8 cellular contexts compared by ENCODE assay signal in the genomic region with DNA sequence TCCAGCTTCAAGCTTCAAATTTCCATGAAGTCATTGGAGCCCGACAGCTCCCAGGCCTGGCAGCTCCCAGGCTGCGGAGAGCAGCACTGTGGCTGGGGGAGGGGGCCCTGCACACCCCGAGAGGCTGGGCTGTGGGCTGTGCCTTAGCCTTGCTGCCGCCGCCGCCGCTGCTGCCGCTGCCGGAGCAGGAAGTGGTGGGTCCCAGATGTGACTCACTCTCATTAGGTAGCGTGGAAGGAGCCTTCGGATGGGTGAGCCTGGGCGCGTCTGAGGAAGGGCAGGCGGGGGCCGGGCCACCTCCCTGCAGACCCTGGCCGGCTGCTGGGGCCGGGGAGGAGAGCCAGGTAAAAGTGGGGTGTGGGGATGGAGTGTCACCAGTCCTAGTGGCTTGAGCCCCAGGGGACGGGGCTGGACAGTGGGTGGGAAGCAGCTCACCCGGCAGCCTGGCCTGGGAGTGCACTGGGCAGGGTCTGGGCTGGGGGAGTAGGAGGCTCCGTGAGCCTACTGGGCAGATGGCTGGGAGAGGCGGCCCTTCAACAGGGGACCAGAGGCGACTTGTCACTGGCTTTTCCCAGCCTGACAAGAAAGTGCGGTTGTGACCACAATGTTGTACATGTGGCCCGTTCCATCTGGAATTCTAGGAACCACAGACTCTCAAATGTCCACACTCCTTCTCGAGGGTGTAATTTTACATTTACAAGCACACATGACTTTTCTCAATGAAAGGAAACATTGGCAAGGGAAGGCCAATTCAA. TPM values are rescaled to one million over a fixed set of nuclear protein-coding genes. Genes with fewer than 3 reads are reported as not detected.
A peak's percentile ranks its signal among the peaks of the same experiment; 100 is the strongest.
DNase-seq lines count a peak whose midpoint lies in the region; ATAC-seq, FAIRE-seq and TF ChIP-seq lines count a peak whose summit lies in the region.

ADCY7 (plus strand) TSS at position 215 of the 755 bp plus-strand sequence. CDS start 21,629 bp downstream, outside the sequence.

- no peak within 1 kb of the TSS for H3K23ac ChIP-seq in H1 (ENCODE audit: insufficient read length)

- H3K27me3 ChIP-seq in H1 (replicated peaks in 1 of 4; ENCODE audit: control insufficient read depth in 3 of 4, extremely low read depth in 1 of 4, insufficient read depth in 3 of 4, low read length in 3 of 4): no peaks in the 10 kb centered on the region

- TF ChIP-seq POLR2A in H1 (IDR thresholded peaks at IDR 0.05; ENCODE audit: control extremely low read depth in 1 of 2, low read depth in 2 of 2, low read length in 2 of 2): no peak

- no peak within 1 kb of the TSS for H3K9ac ChIP-seq in H1 (replicated peaks in 1 of 4; ENCODE audit: extremely low read depth in 1 of 4, low read depth in 3 of 4, low read length in 3 of 4)

- H3K23me2 ChIP-seq in H1 (ENCODE audit: low read depth, low read length): no peaks in the 10 kb centered on the region

- no peaks in the 10 kb centered on the region for H3K36me3 ChIP-seq in H1 (ENCODE audit: control insufficient read depth in 2 of 4, insufficient read depth in 4 of 4, low read length in 3 of 4)

- 0 out of 2 replicates have a peak within 1 kb of the TSS, but pooled peaks have one; percentile 78 for H2AFZ ChIP-seq in H1 (ENCODE audit: low read length)

- H3K4me3 ChIP-seq in GM12875 (ENCODE audit: low read depth, low read length): peak within 1 kb of the TSS; percentile 77
- no peak within 1 kb of the TSS; a peak in 1 of 8 replicates for H3K4me3 ChIP-seq in H1 (ENCODE audit: extremely low read depth in 1 of 4, insufficient read depth in 2 of 4, low read depth in 3 of 4, low read length in 4 of 4)

- H3K27me3 Mint-ChIP-seq in activated CD4-positive, alpha-beta memory T cell treated with anti-CD3 and anti-CD28 coated beads, Interleukin-2, amount 10 ng/mL, durations not matched to agents 7 days and 5 days: no peaks in the 10 kb centered on the region
- no peaks in the 10 kb centered on the region for H3K27me3 Mint-ChIP-seq in naive B cell

- peak; percentile 32 for DNase-seq in NCI-H2107 (lab: John Stamatoyannopoulos, UW)
- peak; percentile 89 for DNase-seq in activated CD4-positive, alpha-beta memory T cell treated with anti-CD3 and anti-CD28 coated beads, Interleukin-2, amount 10 ng/mL, durations not matched to agents 7 days and 5 days
- DNase-seq in H1 (ENCODE audit: low read depth in 1 of 2, low spot score in 2 of 2): no peak
- peak; percentile 71 for DNase-seq in naive B cell
- peak; percentile 88 for DNase-seq in stimulated activated naive CD8-positive, alpha-beta T cell treated with anti-CD3 and anti-CD28 coated beads, Interleukin-15, Interleukin-2, amounts not matched to agents 100 U/mL and 50 U/mL, for 24 hours
- no peak for DNase-seq in NCI-H1105 (lab: John Stamatoyannopoulos, UW)

- H2BK5ac ChIP-seq in H1 (ENCODE audit: low read depth, low read length): no peak within 1 kb of the TSS

- H2BK20ac ChIP-seq in H1 (ENCODE audit: low read length): no peak within 1 kb of the TSS; the same call in 1 of the 2 replicates

- no peaks in the 10 kb centered on the region for H3K9me3 ChIP-seq in H1 (ENCODE audit: insufficient read depth in 2 of 2, low read depth in 1 of 2, low read length in 1 of 2)

- H3K18ac ChIP-seq in H1 (ENCODE audit: extremely low read depth, low read length): peak within 1 kb of the TSS; percentile 83

- H4K5ac ChIP-seq in H1 (ENCODE audit: insufficient read length, low read depth, low read length): peak within 1 kb of the TSS; percentile 40

- TF ChIP-seq RAD21 in H1 (IDR thresholded peaks at IDR 0.05 in 1 of 2, conservative IDR thresholded peaks at IDR 0.05 in 1 of 2; ENCODE audit: low read depth in 2 of 2, low read length in 2 of 2): no peak

- peaks cover 0 to 2% of the 10 kb centered on the region in 2 experiments for H4K20me1 ChIP-seq in H1 (replicated peaks in 1 of 2; ENCODE audit: control insufficient read depth in 1 of 2, insufficient read depth in 2 of 2, low read length in 2 of 2)

- no peak within 1 kb of the TSS for H3K14ac ChIP-seq in H1 (ENCODE audit: insufficient read length)

- peak within 1 kb of the TSS; percentile 25 to 45; a peak in 3 of 4 replicates for H3K4me2 ChIP-seq in H1 (ENCODE audit: insufficient read depth in 1 of 2, low read depth in 2 of 2, low read length in 2 of 2)

- peak within 1 kb of the TSS; percentile 91 for H3K27ac Mint-ChIP-seq in activated CD4-positive, alpha-beta memory T cell treated with anti-CD3 and anti-CD28 coated beads, Interleukin-2, amount 10 ng/mL, durations not matched to agents 7 days and 5 days
- peak within 1 kb of the TSS; percentile 72 to 94 (median 88) for H3K27ac Mint-ChIP-seq in naive B cell

- H3K4me1 Mint-ChIP-seq in activated CD4-positive, alpha-beta memory T cell treated with anti-CD3 and anti-CD28 coated beads, Interleukin-2, amount 10 ng/mL, durations not matched to agents 7 days and 5 days: peaks cover 82% of the 10 kb centered on the region
- H3K4me1 Mint-ChIP-seq in naive B cell: peaks cover 40 to 74% (median 73%) of the 10 kb centered on the region in 3 donors

- H3K9me3 Mint-ChIP-seq in activated CD4-positive, alpha-beta memory T cell treated with anti-CD3 and anti-CD28 coated beads, Interleukin-2, amount 10 ng/mL, durations not matched to agents 7 days and 5 days: no peaks in the 10 kb centered on the region
- H3K9me3 Mint-ChIP-seq in naive B cell: no peaks in the 10 kb centered on the region

- no peak within 1 kb of the TSS for H3K56ac ChIP-seq in H1 (replicated peaks; ENCODE audit: insufficient read length, low read depth, low read length)

- no peaks in the 10 kb centered on the region for H3K79me1 ChIP-seq in H1 (ENCODE audit: low read depth, low read length)

- TF ChIP-seq CTCF in GM12875 (IDR thresholded peaks at IDR 0.05; ENCODE audit: borderline replicate concordance, insufficient read depth, low read depth, low read length) (no peak), H1 (IDR thresholded peaks at IDR 0.05; ENCODE audit: control extremely low read depth in 1 of 3, insufficient read depth in 1 of 3, low read depth in 1 of 3, low read length in 3 of 3) (no peak)

- no peaks in the 10 kb centered on the region for H3K79me2 ChIP-seq in H1 (ENCODE audit: control insufficient read depth in 1 of 2, insufficient read depth in 2 of 2, low read length in 2 of 2)

- no peak within 1 kb of the TSS for H3K27ac ChIP-seq in H1 (ENCODE audit: low read depth, low read length)

- no peak for FAIRE-seq in H1 (lab: Jason Lieb, UNC)

- no peak within 1 kb of the TSS for H3K4ac ChIP-seq in H1 (replicated peaks; ENCODE audit: insufficient read length, low read depth, low read length)

- peak within 1 kb of the TSS; percentile 6; the same call in 1 of the 2 replicates for H2BK12ac ChIP-seq in H1 (ENCODE audit: low read depth, low read length)

- peak within 1 kb of the TSS; percentile 64 for H4K91ac ChIP-seq in H1 (replicated peaks; ENCODE audit: insufficient read length, low read length)

- H4K8ac ChIP-seq in H1 (ENCODE audit: extremely low read depth, insufficient read depth, low read length): peak within 1 kb of the TSS; percentile 89

- 49% methylated on average over 21 of the region's 25 CpGs; no CpG with 5 or more reads in 1 of the 2 experiments for WGBS in H1 (ENCODE audit: extremely low coverage in 1 of 2, insufficient coverage in 1 of 2, insufficient read length in 1 of 2, insufficient replicate concordance in 2 of 2, low coverage in 1 of 2, low lambda C conversion rate in 2 of 2, missing lambda C conversion rate in 1 of 2), 2 experiments

- no peak for TF ChIP-seq EP300 in H1 (IDR thresholded peaks at IDR 0.05; ENCODE audit: borderline replicate concordance in 1 of 2, low read depth in 2 of 2, low read length in 2 of 2)

- H2BK120ac ChIP-seq in H1 (replicated peaks; ENCODE audit: low read depth, low read length): peak within 1 kb of the TSS; percentile 77

- peaks cover 0 to 12% (median 8%) of the 10 kb centered on the region in 4 experiments; a peak in 6 of 7 replicates for H3K4me1 ChIP-seq in H1 (replicated peaks in 1 of 4; ENCODE audit: control insufficient read depth in 3 of 4, insufficient read depth in 4 of 4, low read length in 3 of 4)

- CTCF ChIA-PET in activated CD4-positive, alpha-beta memory T cell treated with anti-CD3 and anti-CD28 coated beads, Interleukin-2, amount 10 ng/mL, durations not matched to agents 7 days and 5 days (lab: Charles Lee): interaction anchor here (0.7 to 5.5 kb wide), 6 partner anchors 8 to 199 kb away, joined by 3 to 37 read pairs (median 6); no protein-coding TSS in a partner anchor
- CTCF ChIA-PET in H1 (lab: Charles Lee; ENCODE audit: partially characterized antibody): interaction anchor here (0.6 to 3.1 kb wide), 6 partner anchors 9 to 540 kb away, joined by 3 to 9 read pairs (median 3); no protein-coding TSS in a partner anchor

- peak; percentile 77 for ATAC-seq in HG02571 (IDR thresholded peaks at IDR 0.05; ENCODE audit: unreplicated experiment)
- ATAC-seq in naive B cell (ENCODE audit: low read depth in 2 of 2): peak; percentile 93 to 97
- ATAC-seq in stimulated activated naive CD8-positive, alpha-beta T cell treated with anti-CD3 and anti-CD28 coated beads, Interleukin-15, Interleukin-2, amounts not matched to agents 100 U/mL and 50 U/mL, for 24 hours: peak; percentile 89

- no peak within 1 kb of the TSS for H2AK5ac ChIP-seq in H1 (ENCODE audit: low read depth, low read length)

- H3K36me3 Mint-ChIP-seq in activated CD4-positive, alpha-beta memory T cell treated with anti-CD3 and anti-CD28 coated beads, Interleukin-2, amount 10 ng/mL, durations not matched to agents 7 days and 5 days (ENCODE audit: low read depth): peaks cover 59% of the 10 kb centered on the region
- H3K36me3 Mint-ChIP-seq in naive B cell: no peaks in the 10 kb centered on the region

- POLR2A ChIA-PET in activated CD4-positive, alpha-beta memory T cell treated with anti-CD3 and anti-CD28 coated beads, Interleukin-2, amount 10 ng/mL, durations not matched to agents 7 days and 5 days (lab: Charles Lee): interaction anchor here (1.1 to 37.2 kb wide), 8 partner anchors 8 to 71 kb away, joined by 3 to 686 read pairs (median 8); partner anchors contain the start of gene ADCY7
- POLR2A ChIA-PET in H1 (lab: Charles Lee; ENCODE audit: partially characterized antibody): interaction anchor here (0.7 kb wide), 1 partner anchor 13 kb away, joined by 3 read pairs; no protein-coding TSS in a partner anchor

- H3K4me3 Mint-ChIP-seq in activated CD4-positive, alpha-beta memory T cell treated with anti-CD3 and anti-CD28 coated beads, Interleukin-2, amount 10 ng/mL, durations not matched to agents 7 days and 5 days: peak within 1 kb of the TSS; percentile 89
- H3K4me3 Mint-ChIP-seq in naive B cell: peak within 1 kb of the TSS; percentile 80 to 92 (median 83)

- H2BK15ac ChIP-seq in H1 (ENCODE audit: low read length): no peak within 1 kb of the TSS

RNA-seq across cellular contexts. Expression of gene ADCY7, which starts in this region (rescaled TPM):
- total RNA-seq in activated CD4-positive, alpha-beta memory T cell treated with anti-CD3 and anti-CD28 coated beads, Interleukin-2, amount 10 ng/mL, durations not matched to agents 7 days and 5 days: 100 to 1,000 TPM; 266 to 270 TPM
- 4.7 and 5.1 TPM in 2 replicates for total RNA-seq in H1 (2021; fragmentation: NEBNext Ultra II Directional; extraction: Animal tissue kit (Norgen Biotek cat#: 25700))
- polyA plus RNA-seq in H1 (2011; rRNA removed): 2.4 and 5.5 TPM in 2 replicates
- 4.9 TPM for polyA plus RNA-seq in H1 (2011; cell fraction: cytosol; rRNA removed)
- polyA plus RNA-seq in H1 (2011; cell fraction: nucleus; rRNA removed): 13.5 TPM
- polyA plus RNA-seq in H1 (2012, experiment 1 of 2): 2.0 to 4.3 TPM (median 2.9 TPM) in 4 replicates
- polyA plus RNA-seq in H1 (2012, experiment 2 of 2): 0.45 TPM
- 1.8 TPM for polyA plus RNA-seq in H1 (2013, experiment 1 of 2)
- 1.7 TPM for polyA plus RNA-seq in H1 (2013, experiment 2 of 2)
- 6.9 and 7.2 TPM in 2 replicates for polyA minus RNA-seq in H1 (2011; rRNA and poly(A)+ RNA removed)
- polyA minus RNA-seq in H1 (2011; cell fraction: cytosol; rRNA and poly(A)+ RNA removed): 7.3 TPM
- polyA minus RNA-seq in H1 (2011; cell fraction: nucleus; rRNA and poly(A)+ RNA removed): 6.4 TPM
- 10 to 100 TPM; 23.0 to 42.8 (median 35.9) TPM for polyA plus RNA-seq in naive B cell (ENCODE audit: low read depth in 6 of 6)

Comparison
In these comparisons a context has a peak if more than half of its experiments do, and no peak if none do; other contexts are left out.
1. RNA of gene ADCY7 (total RNA-seq): 266 to 270 TPM in activated CD4-positive, alpha-beta memory T cell treated with anti-CD3 and anti-CD28 coated beads, Interleukin-2, amount 10 ng/mL, durations not matched to agents 7 days and 5 days; 4.7 to 5.1 TPM in H1; every median in the first group is over 10 times any median in the second.
2. DNase-seq: peak in NCI-H2107 (single experiment), activated CD4-positive, alpha-beta memory T cell treated with anti-CD3 and anti-CD28 coated beads, Interleukin-2, amount 10 ng/mL, durations not matched to agents 7 days and 5 days (single experiment), naive B cell (single experiment) and stimulated activated naive CD8-positive, alpha-beta T cell treated with anti-CD3 and anti-CD28 coated beads, Interleukin-15, Interleukin-2, amounts not matched to agents 100 U/mL and 50 U/mL, for 24 hours (single experiment); none in H1 (0 of 2) and NCI-H1105 (single experiment).
3. Peak in every context shown above with its lines, with median percentiles within 50 percentile points of each other: ATAC-seq.